In genomic region chr6:70955441-70956190, GRCh38 we compare ENCODE assay signal across 1 cellular context.
A peak's percentile ranks its signal among the peaks of the same experiment; 100 is the strongest.
TF ChIP-seq lines count a peak whose summit lies in the region.

No MANE protein-coding gene starts in this region.

TF ChIP-seq in HepG2, 621 proteins besides CTCF, POLR2A, EP300 and RAD21 (continued from another document and continues in another):
- peak; percentile 69; the same call in 1 of the 2 replicates for TF ChIP-seq CREB3 (CRISPR knock-in tag; IDR thresholded peaks at IDR 0.05)
- TF ChIP-seq ZZZ3 (CRISPR knock-in tag; IDR thresholded peaks at IDR 0.05; ENCODE audit: borderline replicate concordance) = no peak
- TF ChIP-seq ZNF776 (CRISPR knock-in tag; IDR thresholded peaks at IDR 0.05) = peak; percentile 47; the same call in 1 of the 2 replicates
- no peak for TF ChIP-seq ZNF256 (CRISPR knock-in tag; conservative IDR thresholded peaks at IDR 0.05)
- peak; percentile 79 for TF ChIP-seq ZBTB43 (CRISPR knock-in tag; conservative IDR thresholded peaks at IDR 0.05)
- peak; percentile 86; the same call in 1 of the 2 replicates for TF ChIP-seq NFKB2 (CRISPR knock-in tag; IDR thresholded peaks at IDR 0.05; ENCODE audit: borderline replicate concordance)
- 0 out of 2 replicates have a peak, but pooled peaks have one; percentile 68 for TF ChIP-seq PREB (CRISPR knock-in tag; IDR thresholded peaks at IDR 0.05)
- no peak for TF ChIP-seq ZNF839 (CRISPR knock-in tag; IDR thresholded peaks at IDR 0.05; ENCODE audit: borderline replicate concordance)
- TF ChIP-seq PHF8 (CRISPR knock-in tag; IDR thresholded peaks at IDR 0.05) = 0 out of 2 replicates have a peak, but pooled peaks have one; percentile 19
- TF ChIP-seq NFKBIZ (CRISPR knock-in tag; IDR thresholded peaks at IDR 0.05) = no peak
- TF ChIP-seq PRMT3 (CRISPR knock-in tag; IDR thresholded peaks at IDR 0.05; ENCODE audit: borderline replicate concordance, low read depth) = peak; percentile 62; the same call in 1 of the 2 replicates
- no peak for TF ChIP-seq REL (CRISPR knock-in tag; conservative IDR thresholded peaks at IDR 0.05)
- no peak for TF ChIP-seq ZBTB40 (IDR thresholded peaks at IDR 0.05)
- no peak for TF ChIP-seq ZBTB40 (CRISPR knock-in tag; IDR thresholded peaks at IDR 0.05)
- TF ChIP-seq PHB2 (IDR thresholded peaks at IDR 0.05; ENCODE audit: partially characterized antibody) = no peak
- peak; percentile 51; the same call in 1 of the 2 replicates for TF ChIP-seq ZNF138 (CRISPR knock-in tag; IDR thresholded peaks at IDR 0.05; ENCODE audit: low read depth)
- TF ChIP-seq AGO2 (optimal IDR thresholded peaks at IDR 0.05; ENCODE audit: low read depth, low read length) = no peak
- no peak for TF ChIP-seq ZNF629 (CRISPR knock-in tag; conservative IDR thresholded peaks at IDR 0.05)
- no peak for TF ChIP-seq THAP9 (CRISPR knock-in tag; IDR thresholded peaks at IDR 0.05; ENCODE audit: borderline replicate concordance)
- TF ChIP-seq MTA1 (CRISPR knock-in tag; IDR thresholded peaks at IDR 0.05; ENCODE audit: borderline replicate concordance) = no peak
- TF ChIP-seq AKAP8 (CRISPR knock-in tag; IDR thresholded peaks at IDR 0.05) = no peak
- no peak for TF ChIP-seq ZNF44 (CRISPR knock-in tag; IDR thresholded peaks at IDR 0.05)
- peak; percentile 93 for TF ChIP-seq ZNF687 (CRISPR knock-in tag; IDR thresholded peaks at IDR 0.05)
- TF ChIP-seq ZNF670 (CRISPR knock-in tag; IDR thresholded peaks at IDR 0.05; ENCODE audit: borderline replicate concordance) = no peak
- TF ChIP-seq YEATS4 (CRISPR knock-in tag; IDR thresholded peaks at IDR 0.05; ENCODE audit: borderline replicate concordance) = peak; percentile 77
- TF ChIP-seq ZNF576 (CRISPR knock-in tag; IDR thresholded peaks at IDR 0.05) = no peak
- 0 out of 2 replicates have a peak, but pooled peaks have one; percentile 40 for TF ChIP-seq ZNF567 (CRISPR knock-in tag; IDR thresholded peaks at IDR 0.05; ENCODE audit: borderline replicate concordance)
- peak; percentile 78; the same call in 1 of the 2 replicates for TF ChIP-seq CENPT (CRISPR knock-in tag; IDR thresholded peaks at IDR 0.05; ENCODE audit: low read depth)
- TF ChIP-seq RAD51 (IDR thresholded peaks at IDR 0.05; ENCODE audit: borderline replicate concordance) = no peak
- peak; percentile 54; the same call in 1 of the 2 replicates for TF ChIP-seq HOXA5 (CRISPR knock-in tag; IDR thresholded peaks at IDR 0.05)
- no peak; the same call in 1 of the 2 replicates for TF ChIP-seq ZNF740 (CRISPR knock-in tag; IDR thresholded peaks at IDR 0.05)
- peak; percentile 91 for TF ChIP-seq XRCC5 (optimal IDR thresholded peaks at IDR 0.05; ENCODE audit: low read length)
- TF ChIP-seq MED8 (CRISPR knock-in tag; IDR thresholded peaks at IDR 0.05; ENCODE audit: insufficient replicate concordance) = no peak
- TF ChIP-seq HNRNPL (IDR thresholded peaks at IDR 0.05; ENCODE audit: low read depth, low read length) = 0 out of 2 replicates have a peak, but pooled peaks have one; percentile 36
- no peak for TF ChIP-seq TGIF2 (CRISPR knock-in tag; IDR thresholded peaks at IDR 0.05)
- TF ChIP-seq SOX5 (CRISPR knock-in tag; IDR thresholded peaks at IDR 0.05; ENCODE audit: borderline replicate concordance) = peak; percentile 24; the same call in 1 of the 2 replicates
- peak; percentile 87 for TF ChIP-seq KDM2A (CRISPR knock-in tag; IDR thresholded peaks at IDR 0.05; ENCODE audit: borderline replicate concordance, low read depth)
- no peak for TF ChIP-seq DDIT3 (CRISPR knock-in tag; IDR thresholded peaks at IDR 0.05)
- TF ChIP-seq ZNF33B (CRISPR knock-in tag; IDR thresholded peaks at IDR 0.05) = peak; percentile 52; the same call in 1 of the 2 replicates
- no peak for TF ChIP-seq ZNF143 (CRISPR knock-in tag; IDR thresholded peaks at IDR 0.05)
